Comparison of ENCODE assay signal across 8 cellular contexts in the genomic region with DNA sequence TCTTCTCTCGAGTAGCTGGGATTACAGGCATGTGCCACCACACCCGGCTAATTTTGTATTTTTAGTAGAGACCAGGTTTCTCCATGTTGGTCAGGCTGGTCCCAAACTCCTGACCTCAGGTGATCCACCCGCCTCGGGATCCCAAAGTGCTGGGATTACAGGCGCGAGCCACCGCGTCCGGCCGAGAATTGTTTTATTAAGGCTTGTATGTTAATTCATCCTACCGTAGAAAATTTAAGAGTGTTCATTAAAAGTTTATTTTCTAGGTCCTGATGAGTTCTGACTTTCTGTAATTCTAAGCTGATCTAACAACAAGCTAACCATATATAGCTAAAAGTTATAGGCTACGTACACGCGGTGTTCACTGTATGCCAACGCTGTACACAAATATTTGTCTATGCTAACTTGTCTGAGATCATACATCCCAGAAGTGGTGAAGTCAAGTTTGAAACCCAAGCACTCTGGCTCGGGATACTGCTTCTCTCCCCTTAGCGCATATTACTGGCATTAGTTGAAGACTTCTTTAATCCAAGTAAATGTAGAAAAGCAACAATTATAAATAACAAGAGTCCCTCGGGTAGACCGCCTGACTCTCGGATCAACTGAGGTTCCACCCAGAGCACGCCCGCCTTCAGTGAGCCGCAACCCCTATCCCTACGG. TPM values are rescaled to one million over a fixed set of nuclear protein-coding genes. Genes with fewer than 3 reads are reported as not detected.
DNase-seq lines count a peak whose midpoint lies in the region; ATAC-seq and TF ChIP-seq lines count a peak whose summit lies in the region.

No MANE protein-coding gene starts in this region.

- H3K27me3 ChIP-seq in HL-60 (ENCODE audit: insufficient read depth, poor library complexity, severe bottlenecking), result no peaks in the 10 kb centered on the region

- peak overlapping the region; percentile 82 for H3K27ac ChIP-seq in HL-60 (replicated peaks)

- POLR2A ChIA-PET in T-cell (lab: Charles Lee), result interaction anchor here in 1 of 2 donors (0.6 kb wide), 1 partner anchor 480 kb away, joined by 3 read pairs; the partner anchor contains the start of gene CCDC91

- H3K4me3 Mint-ChIP-seq in T-cell (peak overlapping the region; percentile 96 to 98 (median 98)), nephron progenitor cell (peak overlapping the region; percentile 97)

- peaks cover 10% of the 10 kb centered on the region for H3K36me3 Mint-ChIP-seq in T-cell
- H3K36me3 Mint-ChIP-seq in nephron progenitor cell (ENCODE audit: low read depth), result peaks cover 31% of the 10 kb centered on the region

- ATAC-seq in GM21447 (IDR thresholded peaks at IDR 0.05; ENCODE audit: unreplicated experiment) (peak; percentile 40), T-cell (replicated peaks in 1 of 4) (peak; percentile 41 to 54 (median 45))

- CTCF ChIA-PET in T-cell (lab: Charles Lee), result interaction anchor here (0.6 to 1.0 kb wide), 4 partner anchors 9 to 694 kb away, joined by 3 to 6 read pairs (median 4); no protein-coding TSS in a partner anchor

- H3K27me3 Mint-ChIP-seq in T-cell (no peaks in the 10 kb centered on the region), nephron progenitor cell (ENCODE audit: low read depth, poor library complexity) (peaks cover 7% of the 10 kb centered on the region)

- TF ChIP-seq CTCF in HL-60 (IDR thresholded peaks at IDR 0.05; ENCODE audit: insufficient read depth, low read length), result no peak
- no peak for TF ChIP-seq CTCF in nephron progenitor cell (IDR thresholded peaks at IDR 0.05)
- TF ChIP-seq CTCF in GM13977 (IDR thresholded peaks at IDR 0.05; ENCODE audit: extremely low read depth, insufficient read depth, missing control alignments), result no peak

- H3K9me3 Mint-ChIP-seq in T-cell (no peaks in the 10 kb centered on the region), nephron progenitor cell (no peaks in the 10 kb centered on the region)

- DNase-seq in EH (ENCODE audit: low read depth) (peak; percentile 54), HL-60 (ENCODE audit: low read depth in 1 of 2, low spot score in 1 of 2) (peak in 1 of 2 experiments; percentile 26), T-cell (no peak), fibroblast of gingiva (ENCODE audit: low read depth) (peak; percentile 54), nephron progenitor cell (no peak), GM13977 (ENCODE audit: low spot score) (no peak)
- no peak for DNase-seq in NK-92 treated with Interleukin-12 subunit alpha and Interleukin-12 subunit beta, amount 100 ng/mL, for 24 hours (lab: John Stamatoyannopoulos, UW)

- H3K27ac Mint-ChIP-seq in T-cell, result peak overlapping the region; percentile 97 to 99
- peak overlapping the region; percentile 92 for H3K27ac Mint-ChIP-seq in nephron progenitor cell

- H3K4me3 ChIP-seq in HL-60 (replicated peaks; ENCODE audit: insufficient read depth, low read length), result peak overlapping the region; percentile 99

- in situ Hi-C loops in GM13977 (cut with MboI; ENCODE audit: low pct_unique_long_range_greater_than_20kb, low sequenced_read_pairs, unreplicated experiment), result no loop called here

- H3K4me1 Mint-ChIP-seq in T-cell, result peaks cover 32 to 44% (median 42%) of the 10 kb centered on the region in 3 donors
- H3K4me1 Mint-ChIP-seq in nephron progenitor cell, result peaks cover 28% of the 10 kb centered on the region

RNA-seq across cellular contexts. Expression of gene MRPS35, which starts 0.6 kb away (rescaled TPM):
- 10 to 100 TPM; 19.7 to 23.0 (median 22.5) TPM for total RNA-seq in T-cell

RNA-seq across cellular contexts. Expression of gene REP15, which starts 13.8 kb away (rescaled TPM):
- under 1 TPM in 1 of 5 donors, not detected in 4; 0.46 TPM for total RNA-seq in T-cell

Comparison
In these comparisons a context has a peak if more than half of its experiments do, and no peak if none do; other contexts are left out.
1. DNase-seq: peak in EH (single experiment) and fibroblast of gingiva (single experiment); none in T-cell (0 of 34), nephron progenitor cell (single experiment), NK-92 treated with Interleukin-12 subunit alpha and Interleukin-12 subunit beta, amount 100 ng/mL, for 24 hours (single experiment) and GM13977 (single experiment).